Comparison of ENCODE assay signal across 8 cellular contexts in genomic region chr18:69492861-69493260, GRCh38.
"Had no signal": no experiment of that assay in that cellular context is flagged by ENCODE, and none has a peak within 500 bp of the region (broad histone marks: within the 10 kb centered on the region; RNA-seq: fewer than 3 reads in every experiment).

No MANE protein-coding gene starts in this region.

- FAIRE-seq: G401.6, GM12878, GM12891, GM12892, GM18507, GM19239 had no signal

- H3K4me3 ChIP-seq: GM12878 had no signal

- ATAC-seq: GM12878 had no signal

- DNase-seq: GDM1, GF-D8 had no signal
